ENCODE assay signal across 8 cellular contexts in the genomic region with DNA sequence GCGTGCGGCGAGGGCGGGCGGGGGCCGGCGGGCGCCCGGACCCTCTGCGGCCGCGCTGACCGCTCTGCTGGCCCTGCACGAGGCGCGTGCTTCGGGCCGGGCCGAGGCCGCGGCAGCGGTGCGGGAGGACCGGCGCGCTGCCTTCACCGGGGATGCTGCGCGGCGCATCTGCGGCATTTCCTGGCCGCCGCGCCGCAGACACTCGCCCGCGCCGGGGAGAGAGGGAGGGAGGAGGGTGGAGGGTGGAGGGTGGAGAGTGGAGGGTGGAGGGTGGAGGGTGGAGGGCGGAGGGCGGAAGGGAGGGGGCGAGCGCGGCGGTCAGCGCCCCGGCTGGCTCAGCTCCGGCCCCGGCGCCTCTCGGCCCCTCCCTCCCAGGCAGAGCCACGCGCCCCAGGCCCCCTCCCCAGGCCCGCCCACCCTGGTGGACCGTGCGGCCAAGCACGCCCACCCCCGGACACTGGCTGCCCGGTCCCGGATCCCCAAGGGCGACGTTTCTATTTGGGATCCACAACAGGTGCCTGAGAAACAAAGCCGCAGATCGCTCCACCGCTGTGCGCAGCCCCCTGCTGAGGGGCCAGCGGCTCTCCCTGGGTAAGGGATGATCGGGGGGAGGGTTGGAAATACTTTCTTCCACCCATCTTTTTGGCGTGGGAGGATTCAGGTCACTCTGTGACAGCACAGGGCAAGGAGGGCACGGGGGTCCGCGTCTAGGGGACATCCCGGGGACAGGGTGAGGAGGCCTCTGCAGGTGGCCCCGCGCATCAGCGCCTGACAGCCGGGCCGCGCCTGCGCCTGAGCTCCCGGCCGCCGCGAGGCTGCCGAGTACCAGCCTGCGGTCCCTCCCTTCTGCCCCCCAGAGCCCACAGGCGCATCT.
DNase-seq lines count a peak whose midpoint lies in the region; ATAC-seq and TF ChIP-seq lines count a peak whose summit lies in the region.

No MANE protein-coding gene starts in this region.

- no peaks in the 10 kb centered on the region for H3K4me1 ChIP-seq in Karpas-422 (ENCODE audit: low read length)
- peaks cover 0 to 44% (median 13%) of the 10 kb centered on the region in 12 donors for H3K4me1 ChIP-seq in heart left ventricle

- H2AFZ ChIP-seq in Karpas-422 (ENCODE audit: low read length), result no peak overlapping the region

- DNase-seq in GF-D8 (lab: John Stamatoyannopoulos, UW), result peak; percentile 62
- DNase-seq in Karpas-422, result peak; percentile 66
- peak; percentile 41 for DNase-seq in SIG-M5 (lab: John Stamatoyannopoulos, UW)
- peak; percentile 61 for DNase-seq in activated naive CD8-positive, alpha-beta T cell treated with anti-CD3 and anti-CD28 coated beads, Interleukin-2, amount 50 U/mL, for 24 hours
- DNase-seq in heart left ventricle, result peak; percentile 78 to 89 (median 85)
- DNase-seq in posterior cingulate gyrus, result peak; percentile 72 to 98 (median 79)
- no peak for DNase-seq in cerebellar nuclear complex (lab: John Stamatoyannopoulos, UW)

- ATAC-seq in GM21825 (IDR thresholded peaks at IDR 0.05; ENCODE audit: unreplicated experiment) (peak; percentile 87), heart left ventricle (peak; percentile 80 to 95 (median 90))
- peak; percentile 95 for ATAC-seq in activated naive CD8-positive, alpha-beta T cell treated with anti-CD3 and anti-CD28 coated beads, Interleukin-2, amount 50 U/mL, for 24 hours

- WGBS in heart left ventricle, 4 donors, result 0 to 1% (median 0%) methylated on average over 22 to 83 of the region's 87 CpGs

- no peaks in the 10 kb centered on the region for H3K36me3 ChIP-seq in Karpas-422 (ENCODE audit: insufficient read depth, low read length)
- H3K36me3 ChIP-seq in heart left ventricle, result no peaks in the 10 kb centered on the region

- no peaks in the 10 kb centered on the region for H3K9me2 ChIP-seq in Karpas-422 (replicated peaks; ENCODE audit: insufficient read depth, low read length)

- H3K27ac ChIP-seq in Karpas-422 (ENCODE audit: low read length), result no peak overlapping the region
- peak overlapping the region; percentile 84 to 97 (median 92) for H3K27ac ChIP-seq in heart left ventricle

- TF ChIP-seq CTCF in heart left ventricle (IDR thresholded peaks at IDR 0.05), result peak in 10 of 12 donors; percentile 49 to 80 (median 66)

- H3K27me3 ChIP-seq in Karpas-422 (ENCODE audit: low read length), result no peaks in the 10 kb centered on the region
- H3K27me3 ChIP-seq in heart left ventricle, result no peaks in the 10 kb centered on the region

- H4K20me1 ChIP-seq in Karpas-422 (ENCODE audit: insufficient read depth, low read depth, low read length), result no peaks in the 10 kb centered on the region

- H3K27me3 Mint-ChIP-seq in activated naive CD8-positive, alpha-beta T cell treated with anti-CD3 and anti-CD28 coated beads, Interleukin-2, amount 50 U/mL, for 24 hours, result peaks cover 55% of the 10 kb centered on the region

- H3K36me3 Mint-ChIP-seq in activated naive CD8-positive, alpha-beta T cell treated with anti-CD3 and anti-CD28 coated beads, Interleukin-2, amount 50 U/mL, for 24 hours (ENCODE audit: low read depth), result no peaks in the 10 kb centered on the region

- intact Hi-C loops in heart left ventricle (cut with DNase I) (loop anchor here in 8 of 10 donors (1.0 to 5.0 kb wide), 7 partner anchors 36 to 131 kb away; no protein-coding TSS in a partner anchor), posterior cingulate gyrus (cut with DNase I) (loop anchor here (2.0 kb wide), 1 partner anchor 85 kb away; no protein-coding TSS in a partner anchor)

- no peak overlapping the region for H3K4me2 ChIP-seq in Karpas-422 (ENCODE audit: low read depth, low read length, poor library complexity, severe bottlenecking)

- H3K27ac Mint-ChIP-seq in activated naive CD8-positive, alpha-beta T cell treated with anti-CD3 and anti-CD28 coated beads, Interleukin-2, amount 50 U/mL, for 24 hours, result no peak overlapping the region

- H3K79me2 ChIP-seq in Karpas-422 (ENCODE audit: low read length), result no peaks in the 10 kb centered on the region

- H3K9ac ChIP-seq in Karpas-422 (ENCODE audit: low read length), result no peak overlapping the region

- H3K9me3 ChIP-seq in Karpas-422 (ENCODE audit: low read length) (no peaks in the 10 kb centered on the region), heart left ventricle (no peaks in the 10 kb centered on the region)

- no peaks in the 10 kb centered on the region for H3K9me3 Mint-ChIP-seq in activated naive CD8-positive, alpha-beta T cell treated with anti-CD3 and anti-CD28 coated beads, Interleukin-2, amount 50 U/mL, for 24 hours

- TF ChIP-seq POLR2A in heart left ventricle (IDR thresholded peaks at IDR 0.05), result peak in 1 of 2 donors; percentile 54

- H3K4me3 ChIP-seq in Karpas-422 (ENCODE audit: low read length), result no peak overlapping the region
- peak overlapping the region; percentile 61 to 90 (median 75) for H3K4me3 ChIP-seq in heart left ventricle

- H3K4me1 Mint-ChIP-seq in activated naive CD8-positive, alpha-beta T cell treated with anti-CD3 and anti-CD28 coated beads, Interleukin-2, amount 50 U/mL, for 24 hours, result peaks cover 7% of the 10 kb centered on the region

- H3K4me3 Mint-ChIP-seq in activated naive CD8-positive, alpha-beta T cell treated with anti-CD3 and anti-CD28 coated beads, Interleukin-2, amount 50 U/mL, for 24 hours, result peak overlapping the region; percentile 42

Comparison
In these comparisons a context has a peak if more than half of its experiments do, and no peak if none do; other contexts are left out.
1. DNase-seq: peak in GF-D8 (single experiment), Karpas-422 (single experiment), SIG-M5 (single experiment), activated naive CD8-positive, alpha-beta T cell treated with anti-CD3 and anti-CD28 coated beads, Interleukin-2, amount 50 U/mL, for 24 hours (single experiment), heart left ventricle (5 of 5) and posterior cingulate gyrus (10 of 10); none in cerebellar nuclear complex (0 of 2).
2. Peak in every context shown above with its lines, with median percentiles within 50 percentile points of each other: ATAC-seq.